In the genomic region with DNA sequence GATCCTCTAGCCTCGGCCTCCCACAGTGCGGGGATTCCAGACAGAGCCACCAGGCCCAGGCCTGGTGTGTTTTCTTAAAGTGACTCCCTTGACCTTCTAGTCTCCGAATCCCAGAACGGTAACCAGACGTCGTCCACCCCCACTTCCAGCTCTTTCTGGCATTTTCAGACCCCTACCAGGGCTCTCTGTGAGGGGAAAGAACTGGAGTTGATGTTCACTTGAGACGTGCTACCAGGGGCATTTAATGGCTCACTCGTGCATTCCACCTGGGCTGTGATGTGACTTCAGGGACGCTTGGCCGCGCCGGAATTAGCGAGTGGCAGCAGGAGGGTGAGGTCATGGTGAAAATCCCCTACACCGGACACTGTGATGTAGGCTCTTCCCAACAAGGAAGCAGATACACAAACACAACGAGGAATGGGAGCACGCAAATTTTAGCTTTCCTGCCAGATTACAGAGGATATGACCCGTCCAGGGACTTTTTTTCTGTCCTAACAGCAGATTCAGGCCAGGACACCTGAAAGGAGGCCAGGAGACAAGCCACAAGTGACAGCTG, we compare ENCODE assay signal across 8 cellular contexts. TPM values are rescaled to one million over a fixed set of nuclear protein-coding genes. Genes with fewer than 3 reads are reported as not detected.
DNase-seq lines count a peak whose midpoint lies in the region; ATAC-seq, FAIRE-seq and TF ChIP-seq lines count a peak whose summit lies in the region.

No MANE protein-coding gene starts in this region.

- FAIRE-seq in pancreas (lab: Jason Lieb, UNC) = no peak

- no peaks in the 10 kb centered on the region for H3K27me3 ChIP-seq in DND-41 (ENCODE audit: insufficient read depth, low read length, poor library complexity)
- H3K27me3 ChIP-seq in SJCRH30 = no peaks in the 10 kb centered on the region
- H3K27me3 ChIP-seq in pancreas = no peaks in the 10 kb centered on the region
- no peaks in the 10 kb centered on the region for H3K27me3 ChIP-seq in brain microvascular endothelial cell (replicated peaks)

- TF ChIP-seq CTCF in DND-41 (IDR thresholded peaks at IDR 0.05; ENCODE audit: borderline replicate concordance, extremely low read depth, low read length, poor library complexity, severe bottlenecking) = no peak
- TF ChIP-seq CTCF in foreskin fibroblast (IDR thresholded peaks at IDR 0.05; ENCODE audit: low read depth, low read length) = no peak
- TF ChIP-seq CTCF in pancreas (IDR thresholded peaks at IDR 0.05) = no peak
- no peak for TF ChIP-seq CTCF in brain microvascular endothelial cell (IDR thresholded peaks at IDR 0.05; ENCODE audit: low read depth, low read length, missing control alignments)

- H3K9me3 ChIP-seq in DND-41 (ENCODE audit: insufficient read depth, low read length, severe bottlenecking) (no peaks in the 10 kb centered on the region), SJCRH30 (replicated peaks) (no peaks in the 10 kb centered on the region), pancreas (no peaks in the 10 kb centered on the region)

- peak overlapping the region in 1 of 2 experiments; percentile 71; a peak in 2 of 4 replicates for H3K4me3 ChIP-seq in DND-41 (ENCODE audit: low read depth in 1 of 2, low read length in 2 of 2)
- peak overlapping the region; percentile 89 for H3K4me3 ChIP-seq in SJCRH30
- peak overlapping the region; percentile 83 to 94 for H3K4me3 ChIP-seq in foreskin fibroblast (ENCODE audit: low read depth in 1 of 2, low read length in 2 of 2)
- H3K4me3 ChIP-seq in pancreas = peak overlapping the region in 3 of 4 donors; percentile 82 to 90 (median 86)
- no peak overlapping the region for H3K4me3 ChIP-seq in brain microvascular endothelial cell (ENCODE audit: low read depth, low read length)

- peaks cover 10% of the 10 kb centered on the region for H3K36me3 ChIP-seq in DND-41 (ENCODE audit: insufficient read depth, low read length)
- peaks cover 7% of the 10 kb centered on the region for H3K36me3 ChIP-seq in SJCRH30
- peaks cover 0 to 7% (median 4%) of the 10 kb centered on the region in 3 donors for H3K36me3 ChIP-seq in pancreas
- peaks cover 5% of the 10 kb centered on the region for H3K36me3 ChIP-seq in brain microvascular endothelial cell (replicated peaks)

- H4K20me1 ChIP-seq in DND-41 (ENCODE audit: insufficient read depth, low read length) = peaks cover 17% of the 10 kb centered on the region; the same call in 1 of the 2 replicates

- ATAC-seq in DND-41 (ENCODE audit: insufficient read depth, low read depth) (no peak), pancreas (peak in 2 of 4 donors; percentile 14 to 17), GM21723 (IDR thresholded peaks at IDR 0.05; ENCODE audit: unreplicated experiment) (no peak)

- peak overlapping the region; percentile 88 for H3K27ac ChIP-seq in DND-41 (ENCODE audit: low read length)
- H3K27ac ChIP-seq in SJCRH30 = no peak overlapping the region; the same call in 1 of the 2 replicates
- H3K27ac ChIP-seq in pancreas = peak overlapping the region; percentile 92 to 99 (median 94)
- H3K27ac ChIP-seq in brain microvascular endothelial cell = no peak overlapping the region

- intact Hi-C loops in pancreas (cut with DNase I) = no loop called here

- WGBS in pancreas, 2 donors = 70 to 74% methylated on average over 17 of the region's 17 CpGs

- peak overlapping the region; percentile 81 for H3K9ac ChIP-seq in DND-41 (ENCODE audit: low read depth, low read length)

- in situ Hi-C loops in brain microvascular endothelial cell (cut with HindIII; ENCODE audit: low pct_ligation_motif_present, low sequenced_read_pairs) = no loop called here

- H3K4me2 ChIP-seq in DND-41 (ENCODE audit: insufficient read depth, low read length) = peak overlapping the region; percentile 62

- peaks cover 37% of the 10 kb centered on the region for H3K4me1 ChIP-seq in DND-41 (ENCODE audit: insufficient read depth, low read length)
- peaks cover 12% of the 10 kb centered on the region for H3K4me1 ChIP-seq in SJCRH30
- peaks cover 18 to 29% (median 23%) of the 10 kb centered on the region in 3 donors for H3K4me1 ChIP-seq in pancreas

- peak overlapping the region; percentile 87 for H2AFZ ChIP-seq in DND-41 (ENCODE audit: low read depth, low read length)

- peaks cover 39% of the 10 kb centered on the region for H3K79me2 ChIP-seq in DND-41 (ENCODE audit: insufficient read depth, low read length)

- DNase-seq in DND-41 (no peak), SJCRH30 (no peak), foreskin fibroblast (no peak), pancreas (peak in 5 of 6 donors; percentile 42 to 66 (median 43)), superior temporal gyrus (ENCODE audit: extremely low spot score) (no peak), RPMI8226 (no peak), brain microvascular endothelial cell (no peak)

RNA-seq across cellular contexts. Expression of gene GNA13, which starts 1.1 kb away (rescaled TPM):
- total RNA-seq in SJCRH30 (2014; rRNA removed; shearing (Covaris generic)) = 39.6 and 41.1 TPM in 2 replicates
- total RNA-seq in pancreas = 10 to 100 TPM; 10.9 to 22.2 (median 13.2) TPM
- polyA plus RNA-seq in pancreas = 1 to 10 TPM; 4.9 to 7.7 TPM

Comparison
In these comparisons a context has a peak if more than half of its experiments do, and no peak if none do; other contexts are left out.
1. DNase-seq: peak in pancreas (5 of 6); none in DND-41 (single experiment), SJCRH30 (0 of 2), foreskin fibroblast (0 of 2), superior temporal gyrus (single experiment), RPMI8226 (single experiment) and brain microvascular endothelial cell (single experiment).
2. H3K27ac ChIP-seq: peak in DND-41 (single experiment) and pancreas (4 of 4); none in SJCRH30 (single experiment) and brain microvascular endothelial cell (single experiment).